9 cellular contexts compared by ENCODE assay signal in the genomic region with DNA sequence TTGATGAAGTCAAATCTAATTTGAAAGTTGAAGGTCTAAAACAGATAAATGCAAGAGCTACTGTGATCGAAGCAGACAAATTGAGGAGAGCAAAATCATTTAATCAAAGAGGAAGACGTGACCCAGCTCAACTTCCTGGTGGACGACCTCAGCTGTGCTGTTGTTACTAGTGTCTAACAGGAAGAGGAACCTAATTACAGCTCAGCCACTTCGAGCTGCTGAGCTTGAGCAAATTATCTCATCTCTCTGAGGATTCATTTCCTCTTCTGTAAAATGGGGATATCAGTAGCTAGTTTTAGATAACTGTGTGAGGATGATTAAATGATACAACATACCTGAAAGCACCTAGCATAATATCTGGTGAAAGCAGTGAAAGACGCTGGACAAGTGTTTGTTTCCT. TPM values are rescaled to one million over a fixed set of nuclear protein-coding genes. Genes with fewer than 3 reads are reported as not detected.
A peak's percentile ranks its signal among the peaks of the same experiment; 100 is the strongest.
DNase-seq lines count a peak whose midpoint lies in the region; ATAC-seq, FAIRE-seq and TF ChIP-seq lines count a peak whose summit lies in the region.
"Had no signal": no experiment of that assay in that cellular context is flagged by ENCODE, and none has a peak within 500 bp of the region (broad histone marks: within the 10 kb centered on the region; RNA-seq: fewer than 3 reads in every experiment).

No MANE protein-coding gene starts in this region.

- CTCF ChIA-PET in activated naive CD4-positive, alpha-beta T cell treated with anti-CD3 and anti-CD28 coated beads, Interleukin-2, amount 10 ng/mL, durations not matched to agents 7 days and 5 days (lab: Charles Lee): interaction anchor here (0.6 to 1.1 kb wide), 4 partner anchors 59 to 460 kb away, joined by 3 to 6 read pairs (median 4); no protein-coding TSS in a partner anchor
- CTCF ChIA-PET in T-cell (lab: Charles Lee): interaction anchor here in 1 of 2 donors (0.6 to 1.1 kb wide), 3 partner anchors 14 to 630 kb away, joined by 3 to 5 read pairs (median 3); no protein-coding TSS in a partner anchor

- no peaks in the 10 kb centered on the region for H3K4me1 ChIP-seq in small intestine (ENCODE audit: control insufficient read depth in 2 of 2, insufficient read depth in 1 of 2, low read depth in 1 of 2, low read length in 1 of 2)

- no peaks in the 10 kb centered on the region for H3K36me3 Mint-ChIP-seq in activated naive CD4-positive, alpha-beta T cell treated with anti-CD3 and anti-CD28 coated beads, Interleukin-2, amount 10 ng/mL, durations not matched to agents 7 days and 5 days
- H3K36me3 Mint-ChIP-seq in T-cell (no peaks in the 10 kb centered on the region), progenitor cell of endocrine pancreas (ENCODE audit: insufficient read depth) (no peaks in the 10 kb centered on the region)

- no peaks in the 10 kb centered on the region for H3K27me3 ChIP-seq in small intestine (ENCODE audit: control insufficient read depth in 2 of 2, insufficient read depth in 2 of 2, low read length in 2 of 2)

- H3K36me3 ChIP-seq in small intestine (ENCODE audit: control insufficient read depth in 2 of 2, insufficient read depth in 2 of 2, low read length in 2 of 2): no peaks in the 10 kb centered on the region

- H3K27ac Mint-ChIP-seq in activated naive CD4-positive, alpha-beta T cell treated with anti-CD3 and anti-CD28 coated beads, Interleukin-2, amount 10 ng/mL, durations not matched to agents 7 days and 5 days: peak overlapping the region; percentile 86
- H3K27ac Mint-ChIP-seq in T-cell: peak overlapping the region; percentile 90 to 94
- no peak overlapping the region for H3K27ac Mint-ChIP-seq in progenitor cell of endocrine pancreas

- H3K4me3 Mint-ChIP-seq in activated naive CD4-positive, alpha-beta T cell treated with anti-CD3 and anti-CD28 coated beads, Interleukin-2, amount 10 ng/mL, durations not matched to agents 7 days and 5 days: no peak overlapping the region
- peak overlapping the region; percentile 5 to 57 (median 48) for H3K4me3 Mint-ChIP-seq in T-cell
- H3K4me3 Mint-ChIP-seq in progenitor cell of endocrine pancreas (ENCODE audit: low read depth): no peak overlapping the region

- peaks cover 25% of the 10 kb centered on the region for H3K4me1 Mint-ChIP-seq in activated naive CD4-positive, alpha-beta T cell treated with anti-CD3 and anti-CD28 coated beads, Interleukin-2, amount 10 ng/mL, durations not matched to agents 7 days and 5 days
- peaks cover 19 to 25% (median 25%) of the 10 kb centered on the region in 3 donors for H3K4me1 Mint-ChIP-seq in T-cell
- H3K4me1 Mint-ChIP-seq in progenitor cell of endocrine pancreas (ENCODE audit: low read depth): no peaks in the 10 kb centered on the region

- peak; percentile 91 for ATAC-seq in HG02885 (IDR thresholded peaks at IDR 0.05; ENCODE audit: poor library complexity, unreplicated experiment)
- ATAC-seq in T-cell (replicated peaks in 1 of 4): peak; percentile 66 to 93 (median 88)

- no peak for FAIRE-seq in small intestine (lab: Jason Lieb, UNC)

- no peak for TF ChIP-seq CTCF in progenitor cell of endocrine pancreas (IDR thresholded peaks at IDR 0.05; ENCODE audit: unreplicated experiment)

- H3K9me3 Mint-ChIP-seq in activated naive CD4-positive, alpha-beta T cell treated with anti-CD3 and anti-CD28 coated beads, Interleukin-2, amount 10 ng/mL, durations not matched to agents 7 days and 5 days: no peaks in the 10 kb centered on the region
- no peaks in the 10 kb centered on the region for H3K9me3 Mint-ChIP-seq in T-cell
- H3K9me3 Mint-ChIP-seq in progenitor cell of endocrine pancreas (ENCODE audit: low read depth): no peaks in the 10 kb centered on the region

- no peaks in the 10 kb centered on the region for H3K27me3 Mint-ChIP-seq in activated naive CD4-positive, alpha-beta T cell treated with anti-CD3 and anti-CD28 coated beads, Interleukin-2, amount 10 ng/mL, durations not matched to agents 7 days and 5 days
- H3K27me3 Mint-ChIP-seq in T-cell (no peaks in the 10 kb centered on the region), progenitor cell of endocrine pancreas (no peaks in the 10 kb centered on the region)

- H3K9me3 ChIP-seq in small intestine (ENCODE audit: control insufficient read depth, low read depth): no peaks in the 10 kb centered on the region

- no peak overlapping the region for H3K27ac ChIP-seq in small intestine (ENCODE audit: low read depth in 1 of 2, low read length in 1 of 2)
- H3K27ac ChIP-seq: SK-N-MC had no signal

- WGBS in small intestine, 3 donors: 25 to 42% (median 39%) methylated on average over 5 of the region's 5 CpGs

- POLR2A ChIA-PET in T-cell (lab: Charles Lee): no interaction called here

- H3K4me3 ChIP-seq in small intestine (ENCODE audit: low read depth in 1 of 2, low read length in 2 of 2): no peak overlapping the region
- H3K4me3 ChIP-seq: SK-N-MC had no signal

- DNase-seq in activated naive CD4-positive, alpha-beta T cell treated with anti-CD3 and anti-CD28 coated beads, Interleukin-2, amount 10 ng/mL, durations not matched to agents 7 days and 5 days: peak; percentile 44
- DNase-seq in activated naive CD4-positive, alpha-beta T cell treated with anti-CD3 and anti-CD28 coated beads, Interleukin-2, amount 50 U/mL, for 16 hours: no peak
- DNase-seq in T-cell (peak in 10 of 34 experiments; percentile 4 to 25 (median 9)), small intestine (peak; percentile 15), progenitor cell of endocrine pancreas (ENCODE audit: low spot score, unreplicated experiment) (no peak), NK-92 (lab: John Stamatoyannopoulos, UW; ENCODE audit: unreplicated experiment) (no peak), NCI-H1048 (lab: John Stamatoyannopoulos, UW) (no peak)

RNA-seq across cellular contexts. Expression of a gene that starts 48.6 kb away (rescaled TPM):
- total RNA-seq in T-cell: under 1 TPM in 1 of 5 donors, not detected in 4; 0.16 TPM
- polyA plus RNA-seq in small intestine: 1 to 10 TPM in 1 of 3 donors, under 1 TPM in 1, not detected in 1; 0.81 to 2.5 TPM
- total RNA-seq in progenitor cell of endocrine pancreas: 0.42 TPM in 1 of 2 replicates, not detected in the other

Comparison
In these comparisons a context has a peak if more than half of its experiments do, and no peak if none do; other contexts are left out.
1. DNase-seq: peak in activated naive CD4-positive, alpha-beta T cell treated with anti-CD3 and anti-CD28 coated beads, Interleukin-2, amount 10 ng/mL, durations not matched to agents 7 days and 5 days (single experiment) and small intestine (single experiment); none in activated naive CD4-positive, alpha-beta T cell treated with anti-CD3 and anti-CD28 coated beads, Interleukin-2, amount 50 U/mL, for 16 hours (single experiment), progenitor cell of endocrine pancreas (single experiment), NK-92 (single experiment) and NCI-H1048 (single experiment).
2. H3K4me3 Mint-ChIP-seq: peak in T-cell (3 of 3); none in activated naive CD4-positive, alpha-beta T cell treated with anti-CD3 and anti-CD28 coated beads, Interleukin-2, amount 10 ng/mL, durations not matched to agents 7 days and 5 days (single experiment) and progenitor cell of endocrine pancreas (single experiment).